ENCODE assay signal across 18 cellular contexts in genomic region chr17:17545984-17546383, GRCh38. TPM values are rescaled to one million over a fixed set of nuclear protein-coding genes. Genes with fewer than 3 reads are reported as not detected.
A peak's percentile ranks its signal among the peaks of the same experiment; 100 is the strongest.
DNase-seq lines count a peak whose midpoint lies in the region; ATAC-seq, FAIRE-seq and TF ChIP-seq lines count a peak whose summit lies in the region.
"Had no signal": no experiment of that assay in that cellular context is flagged by ENCODE, and none has a peak within 500 bp of the region (broad histone marks: within the 10 kb centered on the region; RNA-seq: fewer than 3 reads in every experiment).

No MANE protein-coding gene starts in this region.

- DNase-seq in heart left ventricle (peak in 3 of 5 donors; percentile 19 to 48 (median 23)), Right ventricle myocardium inferior (ENCODE audit: missing footprints) (no peak), cerebellar nuclear complex (lab: John Stamatoyannopoulos, UW) (peak; percentile 50 to 58), kidney (peak; percentile 51), NCI-H526 treated with DMSO at 0.1 percent for 48 hours (lab: John Stamatoyannopoulos, UW) (no peak), transverse colon (no peak), DMS 273 (lab: John Stamatoyannopoulos, UW; ENCODE audit: unreplicated experiment) (no peak), NCI-H2171 treated with DMSO at 0.1 percent for 48 hours (lab: John Stamatoyannopoulos, UW) (no peak)
- DNase-seq: DMS153, KG1, NCI-H1694, NCI-H2227 treated with DMSO at 0.1 percent for 48 hours, NCI-H524 treated with DMSO at 0.1 percent for 48 hours, SJCRH30 had no signal

- TF ChIP-seq CTCF in heart left ventricle (IDR thresholded peaks at IDR 0.05) (no peak), kidney (IDR thresholded peaks at IDR 0.05; ENCODE audit: borderline replicate concordance, extremely low read depth, insufficient read depth) (no peak), transverse colon (IDR thresholded peaks at IDR 0.05) (no peak)

- peak overlapping the region in 3 of 12 donors; percentile 73 to 89 (median 88) for H3K27ac ChIP-seq in heart left ventricle
- H3K27ac ChIP-seq in kidney (ENCODE audit: low read depth in 2 of 2, low read length in 2 of 2), result no peak overlapping the region
- no peak overlapping the region for H3K27ac ChIP-seq in transverse colon
- H3K27ac ChIP-seq: SJCRH30 had no signal

- no peaks in the 10 kb centered on the region for H3K36me3 ChIP-seq in heart left ventricle
- H3K36me3 ChIP-seq in kidney (ENCODE audit: control insufficient read depth in 1 of 2, insufficient read depth in 2 of 2, low read length in 2 of 2), result no peaks in the 10 kb centered on the region
- H3K36me3 ChIP-seq in transverse colon, result no peaks in the 10 kb centered on the region
- H3K36me3 ChIP-seq: SJCRH30 had no signal

- H3K27me3 ChIP-seq in heart left ventricle, result no peaks in the 10 kb centered on the region
- no peaks in the 10 kb centered on the region for H3K27me3 ChIP-seq in transverse colon
- H3K27me3 ChIP-seq: SJCRH30 had no signal

- 87 to 91% (median 90%) methylated on average over 7 of the region's 7 CpGs for WGBS in heart left ventricle, 4 donors
- 96% methylated on average over 7 of the region's 7 CpGs; no CpG with 5 or more reads in 1 of the 2 donors for WGBS in transverse colon (ENCODE audit: low coverage in 1 of 2), 2 donors

- ATAC-seq in heart left ventricle (no peak), Right ventricle myocardium inferior (no peak)

- H3K9me3 ChIP-seq in heart left ventricle (no peaks in the 10 kb centered on the region), kidney (ENCODE audit: control insufficient read depth in 1 of 2, low read length in 2 of 2) (no peaks in the 10 kb centered on the region), transverse colon (no peaks in the 10 kb centered on the region)
- H3K9me3 ChIP-seq: SJCRH30 had no signal

- H3K4me1 ChIP-seq in heart left ventricle (peaks cover 0 to 40% (median 20%) of the 10 kb centered on the region in 12 donors), kidney (ENCODE audit: control insufficient read depth in 1 of 2, insufficient read depth in 1 of 2, low read depth in 1 of 2, low read length in 2 of 2) (peaks cover 0 to 8% of the 10 kb centered on the region in 2 donors), transverse colon (no peaks in the 10 kb centered on the region)

- TF ChIP-seq EP300 in transverse colon (IDR thresholded peaks at IDR 0.05; ENCODE audit: low read depth), result no peak

- no peak for FAIRE-seq in kidney (lab: Jason Lieb, UNC)
- FAIRE-seq: GM19239 had no signal

- intact Hi-C loops in heart left ventricle (cut with DNase I) (no loop called here), Right ventricle myocardium inferior (cut with DNase I) (loop anchor here (1.0 kb wide), 1 partner anchor 10 kb away; no protein-coding TSS in a partner anchor), kidney (cut with DNase I) (no loop called here), transverse colon (cut with DNase I; ENCODE audit: low total_unique reads) (no loop called here)

- in situ Hi-C loops in transverse colon (cut with MboI; ENCODE audit: low pct_ligation_motif_present in 1 of 4, low pct_unique_long_range_greater_than_20kb in 1 of 4, low sequenced_read_pairs in 3 of 4), result no loop called here

- H3K9ac ChIP-seq in kidney (ENCODE audit: low read length in 2 of 2), result no peak overlapping the region

- TF ChIP-seq POLR2A in heart left ventricle (IDR thresholded peaks at IDR 0.05), result no peak
- TF ChIP-seq POLR2A in transverse colon (IDR thresholded peaks at IDR 0.05), result no peak

- no peak overlapping the region for H3K4me3 ChIP-seq in heart left ventricle
- H3K4me3 ChIP-seq in kidney (ENCODE audit: low read length in 2 of 2), result no peak overlapping the region
- no peak overlapping the region for H3K4me3 ChIP-seq in transverse colon
- H3K4me3 ChIP-seq: SJCRH30 had no signal

RNA-seq across cellular contexts. Expression of gene PEMT, which starts 45.5 kb away (rescaled TPM):
- total RNA-seq in heart left ventricle (10 to 100 TPM; 15.7 to 41.0 (median 25.4) TPM), Right ventricle myocardium inferior (18.2 TPM), kidney (36.8 TPM), transverse colon (10 to 100 TPM in 2 of 4 donors, 1 to 10 TPM in 2; 3.2 to 10.2 (median 7.1) TPM)
- polyA plus RNA-seq in heart left ventricle (10 to 100 TPM; 25.0 to 42.2 TPM), kidney (ENCODE audit: insufficient read depth, low read depth, low replicate concordance) (52.1 TPM)

RNA-seq across cellular contexts. Expression of gene RASD1, which starts 49.8 kb away (rescaled TPM):
- 10 to 100 TPM in 6 of 9 donors, 1 to 10 TPM in 3; 1.5 to 43.5 (median 16.2) TPM for total RNA-seq in heart left ventricle
- polyA plus RNA-seq in heart left ventricle, result 10 to 100 TPM; 18.4 to 79.2 TPM
- 45.3 TPM for total RNA-seq in Right ventricle myocardium inferior
- total RNA-seq in kidney, result 147 TPM
- 103 TPM for polyA plus RNA-seq in kidney (ENCODE audit: insufficient read depth, low read depth, low replicate concordance)
- total RNA-seq in transverse colon, result 10 to 100 TPM; 23.5 to 83.8 (median 61.3) TPM
- total RNA-seq: A172, H4, RPMI7951, SJCRH30 had no signal

Comparison
In these comparisons a context has a peak if more than half of its experiments do, and no peak if none do; other contexts are left out.
1. DNase-seq: peak in heart left ventricle (3 of 5), cerebellar nuclear complex (2 of 2) and kidney (single experiment); none in Right ventricle myocardium inferior (single experiment), NCI-H526 treated with DMSO at 0.1 percent for 48 hours (single experiment), transverse colon (single experiment), DMS 273 (single experiment) and NCI-H2171 treated with DMSO at 0.1 percent for 48 hours (single experiment).